8 cellular contexts compared by ENCODE assay signal in the genomic region with DNA sequence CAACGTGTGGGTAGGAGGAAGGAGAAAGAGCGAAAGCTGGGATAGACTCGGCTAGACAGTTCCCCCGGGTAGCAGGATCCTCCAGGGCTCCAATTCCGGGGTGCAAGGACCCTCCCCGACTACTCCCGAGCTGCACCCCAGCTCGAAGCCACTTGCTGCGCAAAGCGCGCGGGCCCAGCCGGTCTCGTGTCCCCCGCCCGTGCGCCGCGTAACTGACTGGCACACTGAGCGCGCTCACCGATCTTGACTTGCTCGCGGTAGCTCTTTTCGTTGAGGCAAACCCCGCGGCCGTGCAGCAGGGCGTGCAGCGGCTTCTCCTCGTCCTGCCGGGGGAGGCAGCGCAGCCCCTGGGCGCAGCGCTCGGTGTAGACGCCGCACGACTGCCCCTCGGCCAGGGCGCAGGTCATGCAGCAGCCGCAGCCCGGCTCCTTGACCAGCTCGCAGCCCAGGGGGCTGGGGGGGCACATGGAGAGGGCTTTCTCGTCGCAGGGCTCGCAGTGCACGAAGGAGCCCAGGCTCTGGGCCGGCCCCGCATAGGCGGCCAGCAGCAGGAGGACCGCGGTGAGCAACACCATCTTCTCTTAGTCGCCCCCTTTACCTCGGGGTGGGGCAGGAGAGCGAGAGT. TPM values are rescaled to one million over a fixed set of nuclear protein-coding genes. Genes with fewer than 3 reads are reported as not detected.
DNase-seq lines count a peak whose midpoint lies in the region; ATAC-seq and TF ChIP-seq lines count a peak whose summit lies in the region.

No MANE protein-coding gene starts in this region.

- H3K27ac Mint-ChIP-seq in activated T-helper 1 cell treated with anti-CD3 and anti-CD28 coated beads, Interleukin-12 subunit alpha, Interleukin-12 subunit beta, Interleukin-2, Interleukin-4 antibody, amounts not matched to agents 30 ng/mL and 10 ng/mL and 1 ng/mL, durations not matched to agents 14 hours and 24 hours and 36 hours: no peak overlapping the region

- no peaks in the 10 kb centered on the region for H3K9me3 Mint-ChIP-seq in activated T-helper 1 cell treated with anti-CD3 and anti-CD28 coated beads, Interleukin-12 subunit alpha, Interleukin-12 subunit beta, Interleukin-2, Interleukin-4 antibody, amounts not matched to agents 30 ng/mL and 10 ng/mL and 1 ng/mL, durations not matched to agents 14 hours and 24 hours and 36 hours

- H3K4me1 ChIP-seq in neuron (ENCODE audit: insufficient read depth, low read length): peaks cover 75% of the 10 kb centered on the region

- no peaks in the 10 kb centered on the region for H3K9me3 ChIP-seq in neuron (ENCODE audit: low read length)

- no peaks in the 10 kb centered on the region for H3K36me3 Mint-ChIP-seq in activated T-helper 1 cell treated with anti-CD3 and anti-CD28 coated beads, Interleukin-12 subunit alpha, Interleukin-12 subunit beta, Interleukin-2, Interleukin-4 antibody, amounts not matched to agents 30 ng/mL and 10 ng/mL and 1 ng/mL, durations not matched to agents 14 hours and 24 hours and 36 hours (ENCODE audit: low read depth)

- H3K27me3 ChIP-seq in neuron (ENCODE audit: insufficient read depth, low read length): no peaks in the 10 kb centered on the region

- ATAC-seq in GM19452 (IDR thresholded peaks at IDR 0.05; ENCODE audit: unreplicated experiment) (no peak), HG02981 (IDR thresholded peaks at IDR 0.05; ENCODE audit: unreplicated experiment) (no peak), HG03097 (IDR thresholded peaks at IDR 0.05; ENCODE audit: low FRiP score, unreplicated experiment) (no peak)

- H3K4me3 ChIP-seq in foreskin fibroblast (ENCODE audit: low read depth in 1 of 2, low read length in 2 of 2) (peak overlapping the region; percentile 55 to 72), neuron (ENCODE audit: low read length) (peak overlapping the region; percentile 53)

- DNase-seq in DMS53 (lab: John Stamatoyannopoulos, UW): peak; percentile 84
- DNase-seq in NCI-H2029 (lab: John Stamatoyannopoulos, UW): peak; percentile 64
- DNase-seq in activated T-helper 1 cell treated with anti-CD3 and anti-CD28 coated beads, Interleukin-12 subunit alpha, Interleukin-12 subunit beta, Interleukin-2, Interleukin-4 antibody, amounts not matched to agents 30 ng/mL and 10 ng/mL and 1 ng/mL, durations not matched to agents 14 hours and 24 hours and 36 hours (ENCODE audit: low spot score): peak; percentile 16
- peak in 1 of 2 donors; percentile 65 for DNase-seq in foreskin fibroblast

- peaks cover 67% of the 10 kb centered on the region for H3K27me3 Mint-ChIP-seq in activated T-helper 1 cell treated with anti-CD3 and anti-CD28 coated beads, Interleukin-12 subunit alpha, Interleukin-12 subunit beta, Interleukin-2, Interleukin-4 antibody, amounts not matched to agents 30 ng/mL and 10 ng/mL and 1 ng/mL, durations not matched to agents 14 hours and 24 hours and 36 hours (ENCODE audit: insufficient read depth)

- H2AFZ ChIP-seq in neuron (ENCODE audit: low read depth, low read length): peak overlapping the region; percentile 81

- no peaks in the 10 kb centered on the region for H3K36me3 ChIP-seq in neuron (ENCODE audit: insufficient read depth, low read length)

- H3K4me1 Mint-ChIP-seq in activated T-helper 1 cell treated with anti-CD3 and anti-CD28 coated beads, Interleukin-12 subunit alpha, Interleukin-12 subunit beta, Interleukin-2, Interleukin-4 antibody, amounts not matched to agents 30 ng/mL and 10 ng/mL and 1 ng/mL, durations not matched to agents 14 hours and 24 hours and 36 hours (ENCODE audit: low read depth): peaks cover 27% of the 10 kb centered on the region

- intact Hi-C loops in activated T-helper 1 cell treated with anti-CD3 and anti-CD28 coated beads, Interleukin-12 subunit alpha, Interleukin-12 subunit beta, Interleukin-2, Interleukin-4 antibody, amounts not matched to agents 30 ng/mL and 10 ng/mL and 1 ng/mL, durations not matched to agents 14 hours and 24 hours and 36 hours (cut with micrococcal nuclease): loop anchor here (5.0 to 10.0 kb wide), 3 partner anchors 163 to 393 kb away; no protein-coding TSS in a partner anchor

- TF ChIP-seq CTCF in foreskin fibroblast (IDR thresholded peaks at IDR 0.05; ENCODE audit: low read depth, low read length): no peak

- H3K4me3 Mint-ChIP-seq in activated T-helper 1 cell treated with anti-CD3 and anti-CD28 coated beads, Interleukin-12 subunit alpha, Interleukin-12 subunit beta, Interleukin-2, Interleukin-4 antibody, amounts not matched to agents 30 ng/mL and 10 ng/mL and 1 ng/mL, durations not matched to agents 14 hours and 24 hours and 36 hours: peak overlapping the region; percentile 65

RNA-seq across cellular contexts. Expression of a gene that starts 1.0 kb away (rescaled TPM):
- not detected in 2 replicates for total RNA-seq in activated T-helper 1 cell treated with anti-CD3 and anti-CD28 coated beads, Interleukin-12 subunit alpha, Interleukin-12 subunit beta, Interleukin-2, Interleukin-4 antibody, amounts not matched to agents 30 ng/mL and 10 ng/mL and 1 ng/mL, durations not matched to agents 14 hours and 24 hours and 36 hours
